8 cellular contexts compared by ENCODE assay signal in genomic region chr14:55026793-55027560, GRCh38. TPM values are rescaled to one million over a fixed set of nuclear protein-coding genes. Genes with fewer than 3 reads are reported as not detected.
A peak's percentile ranks its signal among the peaks of the same experiment; 100 is the strongest.
DNase-seq lines count a peak whose midpoint lies in the region; ATAC-seq and TF ChIP-seq lines count a peak whose summit lies in the region.

Gene SOCS4 (plus strand): TSS chr14:55027236. CDS start chr14:55043042, 15,806 bp downstream.
Gene WDHD1 (minus strand): TSS chr14:55027099. CDS start chr14:55026787, 312 bp downstream.

- H3K9me3 Mint-ChIP-seq in IgD-negative memory B cell = no peaks in the 10 kb centered on the region

- ATAC-seq in GM21576 (IDR thresholded peaks at IDR 0.05; ENCODE audit: unreplicated experiment) = peak; percentile 91

- H3K36me3 Mint-ChIP-seq in IgD-negative memory B cell = peaks cover 2% of the 10 kb centered on the region

- H3K27ac Mint-ChIP-seq in IgD-negative memory B cell = peak within 1 kb of the TSS; percentile 92 to 98 (median 95)

- H3K9me3 ChIP-seq in mononuclear cell (ENCODE audit: low read depth, low read length) = no peaks in the 10 kb centered on the region

- no peak for TF ChIP-seq CTCF in epithelial cell of esophagus (IDR thresholded peaks at IDR 0.05; ENCODE audit: insufficient read depth, low read depth, low read length, missing control alignments)

- peaks cover 22% of the 10 kb centered on the region for H3K4me1 ChIP-seq in mononuclear cell (ENCODE audit: insufficient read depth, low read length)

- H3K4me3 Mint-ChIP-seq in IgD-negative memory B cell = peak within 1 kb of the TSS; percentile 92 to 99 (median 98)

- H3K27me3 Mint-ChIP-seq in IgD-negative memory B cell = no peaks in the 10 kb centered on the region

- DNase-seq in DMS53 (lab: John Stamatoyannopoulos, UW) = peak; percentile 97
- DNase-seq in OCI-M1 (lab: John Stamatoyannopoulos, UW) = peak; percentile 93
- peak; percentile 98 for DNase-seq in activated T-cell treated with anti-CD3 and anti-CD28 coated beads for 24 hours (ENCODE audit: low read depth)
- DNase-seq in epithelial cell of esophagus (ENCODE audit: low read depth) = peak; percentile 95
- peak; percentile 96 to 98 for DNase-seq in stimulated activated CD8-positive, alpha-beta memory T cell treated with anti-CD3 and anti-CD28 coated beads, Interleukin-2, amount 100 ng/mL, for 48 hours (ENCODE audit: low read depth in 2 of 2)

- peak within 1 kb of the TSS; percentile 63 for H3K4me3 ChIP-seq in epithelial cell of esophagus (ENCODE audit: low read length)
- H3K4me3 ChIP-seq in mononuclear cell (ENCODE audit: low read length) = peak within 1 kb of the TSS; percentile 63

- no peaks in the 10 kb centered on the region for H3K27me3 ChIP-seq in mononuclear cell (ENCODE audit: insufficient read depth, low read length)

- H3K4me1 Mint-ChIP-seq in IgD-negative memory B cell = peaks cover 34 to 57% (median 45%) of the 10 kb centered on the region in 3 donors

RNA-seq across cellular contexts. Expression of gene SOCS4, which starts in this region (rescaled TPM):
- polyA plus RNA-seq in IgD-negative memory B cell = 2.2 TPM
- 14.7 TPM for total RNA-seq in mononuclear cell

RNA-seq across cellular contexts. Expression of gene WDHD1, which starts in this region (rescaled TPM):
- polyA plus RNA-seq in IgD-negative memory B cell = 3.9 TPM
- total RNA-seq in mononuclear cell = 2.1 TPM

Comparison
In these comparisons a context has a peak if more than half of its experiments do, and no peak if none do; other contexts are left out.
1. Peak in every context shown above with its lines: DNase-seq, ATAC-seq and H3K4me3 ChIP-seq.